In the genomic region with DNA sequence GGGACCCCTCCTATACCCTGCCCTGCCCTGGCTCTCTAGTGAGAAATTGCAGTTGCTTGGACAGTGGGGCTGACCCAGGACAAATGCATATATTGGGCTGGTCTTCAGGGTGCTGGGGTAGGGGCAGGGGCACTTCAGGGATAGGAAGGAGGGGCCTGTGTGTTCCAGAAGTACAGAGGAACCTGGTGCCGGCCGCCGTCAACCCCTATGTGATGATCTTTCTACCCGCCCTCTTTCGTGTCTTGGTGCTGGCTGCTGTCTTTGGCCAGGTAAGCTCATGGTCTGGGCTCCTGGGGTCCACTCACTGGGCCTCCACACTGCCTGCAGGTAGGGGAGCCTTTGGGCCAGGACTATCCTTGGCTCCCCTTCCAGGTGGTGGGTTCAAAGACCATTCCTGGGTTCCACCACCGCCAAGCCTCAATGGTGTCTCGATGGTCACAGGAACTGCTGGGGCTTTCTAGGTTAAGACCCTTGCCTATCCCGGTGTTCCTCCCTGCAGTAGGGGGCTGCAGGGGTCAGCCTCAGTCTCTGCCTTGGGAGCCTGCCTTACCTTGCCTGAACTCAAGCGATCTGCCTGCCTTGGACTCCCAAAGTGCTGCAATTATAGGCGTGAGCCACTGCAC, we compare ENCODE assay signal across 15 cellular contexts. TPM values are rescaled to one million over a fixed set of nuclear protein-coding genes. Genes with fewer than 3 reads are reported as not detected.
"Had no signal": no experiment of that assay in that cellular context is flagged by ENCODE, and none has a peak within 500 bp of the region (broad histone marks: within the 10 kb centered on the region; RNA-seq: fewer than 3 reads in every experiment).

No MANE protein-coding gene starts in this region.

RNA-seq across cellular contexts. Expression of gene GOLGA6B, which starts 5.8 kb away (rescaled TPM):
- total RNA-seq: activated B cell treated with CpG ODN at 0.5 μM for 24 hours; activated CD4-positive, alpha-beta memory T cell treated with anti-CD3 and anti-CD28 coated beads for 36 hours; activated CD4-positive, alpha-beta T cell treated with anti-CD3 and anti-CD28 coated beads, Interleukin-2, amount 10 ng/mL, durations not matched to agents 24 days and 14 days; activated CD8-positive, alpha-beta memory T cell treated with anti-CD3 and anti-CD28 coated beads for 36 hours; activated CD8-positive, alpha-beta T cell treated with anti-CD3 and anti-CD28 coated beads for 36 hours; activated naive CD8-positive, alpha-beta T cell treated with anti-CD3 and anti-CD28 coated beads, Interleukin-2, amount 10 ng/mL, durations not matched to agents 7 days and 5 days; activated T-cell treated with anti-CD3 and anti-CD28 coated beads, Interleukin-2, amount 50 U/mL, for 4 hours; activated T-helper 1 cell treated with anti-CD3 and anti-CD28 coated beads, Interleukin-12 subunit alpha, Interleukin-12 subunit beta, Interleukin-2, Interleukin-4 antibody, amounts not matched to agents 30 ng/mL and 10 ng/mL and 1 ng/mL, durations not matched to agents 14 hours and 24 hours and 36 hours; astrocyte; body of pancreas; breast epithelium; T-helper 1 cell treated with Interleukin-12 subunit alpha and Interleukin-12 subunit beta and Interleukin-4 antibody, amounts not matched to agents 30 ng/mL and 1 ng/mL, for 36 hours; T-helper 2 cell treated with Interferon-gamma antibody and Interleukin-4, amounts not matched to agents 100 ng/mL and 5 ng/mL, for 36 hours had no signal
- polyA plus RNA-seq: adipose tissue had no signal

RNA-seq across cellular contexts. Expression of gene HIGD2B, which starts 37.2 kb away (rescaled TPM):
- total RNA-seq: activated CD4-positive, alpha-beta T cell treated with anti-CD3 and anti-CD28 coated beads, Interleukin-2, amount 10 ng/mL, durations not matched to agents 24 days and 14 days; astrocyte; body of pancreas; breast epithelium; chondrocyte; T-helper 2 cell treated with Interferon-gamma antibody and Interleukin-4, amounts not matched to agents 100 ng/mL and 5 ng/mL, for 36 hours had no signal
